ENCODE assay signal across 9 cellular contexts in the genomic region with DNA sequence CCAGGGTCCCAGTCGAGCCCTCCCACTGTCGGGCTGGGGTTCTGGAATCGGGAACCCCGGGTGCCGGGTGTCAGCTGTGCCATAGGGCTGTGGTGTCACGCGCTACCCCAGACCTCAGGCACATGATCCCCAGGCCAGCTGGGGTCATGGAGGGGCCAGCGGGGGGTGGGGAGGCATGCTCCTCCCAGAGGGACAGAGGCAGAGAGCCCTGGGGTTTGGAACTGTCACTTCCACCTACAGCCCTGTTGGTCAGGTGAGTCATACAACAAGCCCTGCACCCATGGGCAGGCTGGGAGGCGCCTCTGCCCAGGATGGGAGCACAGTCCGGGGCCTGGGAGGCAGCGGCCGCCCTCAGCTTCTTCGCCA.
DNase-seq lines count a peak whose midpoint lies in the region; ATAC-seq, FAIRE-seq and TF ChIP-seq lines count a peak whose summit lies in the region.
"Had no signal": no experiment of that assay in that cellular context is flagged by ENCODE, and none has a peak within 500 bp of the region (broad histone marks: within the 10 kb centered on the region; RNA-seq: fewer than 3 reads in every experiment).

No MANE protein-coding gene starts in this region.

- H3K4me3 Mint-ChIP-seq in stimulated activated effector memory CD8-positive, alpha-beta T cell treated with anti-CD3 and anti-CD28 coated beads, Interleukin-12 subunit alpha, Interleukin-12 subunit beta, amount 100 ng/mL, for 72 hours = peak overlapping the region; percentile 69
- H3K4me3 Mint-ChIP-seq in stimulated activated memory B cell treated with anti-CD40 and anti-IgM and Interleukin-4, amounts not matched to agents 10 μg/mL and 1 μg/mL and 100 μg/mL, for 72 hours = no peak overlapping the region

- H3K27ac Mint-ChIP-seq in stimulated activated effector memory CD8-positive, alpha-beta T cell treated with anti-CD3 and anti-CD28 coated beads, Interleukin-12 subunit alpha, Interleukin-12 subunit beta, amount 100 ng/mL, for 72 hours = peak overlapping the region; percentile 93
- no peak overlapping the region for H3K27ac Mint-ChIP-seq in stimulated activated memory B cell treated with anti-CD40 and anti-IgM and Interleukin-4, amounts not matched to agents 10 μg/mL and 1 μg/mL and 100 μg/mL, for 72 hours

- H3K36me3 Mint-ChIP-seq in stimulated activated effector memory CD8-positive, alpha-beta T cell treated with anti-CD3 and anti-CD28 coated beads, Interleukin-12 subunit alpha, Interleukin-12 subunit beta, amount 100 ng/mL, for 72 hours = peaks cover 8% of the 10 kb centered on the region
- H3K36me3 Mint-ChIP-seq in stimulated activated memory B cell treated with anti-CD40 and anti-IgM and Interleukin-4, amounts not matched to agents 10 μg/mL and 1 μg/mL and 100 μg/mL, for 72 hours = peaks cover 6% of the 10 kb centered on the region

- peaks cover 66% of the 10 kb centered on the region for H3K4me1 Mint-ChIP-seq in stimulated activated effector memory CD8-positive, alpha-beta T cell treated with anti-CD3 and anti-CD28 coated beads, Interleukin-12 subunit alpha, Interleukin-12 subunit beta, amount 100 ng/mL, for 72 hours
- peaks cover 46% of the 10 kb centered on the region for H3K4me1 Mint-ChIP-seq in stimulated activated memory B cell treated with anti-CD40 and anti-IgM and Interleukin-4, amounts not matched to agents 10 μg/mL and 1 μg/mL and 100 μg/mL, for 72 hours

- ATAC-seq in stimulated activated effector memory CD8-positive, alpha-beta T cell treated with anti-CD3 and anti-CD28 coated beads, Interleukin-12 subunit alpha, Interleukin-12 subunit beta, amount 100 ng/mL, for 72 hours = peak; percentile 14
- ATAC-seq in stimulated activated memory B cell treated with anti-CD40 and anti-IgM and Interleukin-4, amounts not matched to agents 10 μg/mL and 1 μg/mL and 100 μg/mL, for 72 hours = no peak

- peaks cover 89% of the 10 kb centered on the region for H3K27me3 Mint-ChIP-seq in stimulated activated memory B cell treated with anti-CD40 and anti-IgM and Interleukin-4, amounts not matched to agents 10 μg/mL and 1 μg/mL and 100 μg/mL, for 72 hours

- H3K4me3 ChIP-seq in fibroblast of the aortic adventitia (ENCODE audit: low read depth, low read length) = peak overlapping the region; percentile 62
- H3K4me3 ChIP-seq: cardiac muscle cell had no signal

- FAIRE-seq in D721Med (lab: Jason Lieb, UNC) = no peak

- no peak for TF ChIP-seq CTCF in fibroblast of the aortic adventitia (IDR thresholded peaks at IDR 0.05; ENCODE audit: insufficient read depth, low read length)
- no peak for TF ChIP-seq CTCF in D721Med (IDR thresholded peaks at IDR 0.05; ENCODE audit: insufficient read depth, missing control alignments)

- DNase-seq in DMS53 (lab: John Stamatoyannopoulos, UW) (peak; percentile 36), DMS53 treated with DMSO at 0.1 percent for 48 hours (lab: John Stamatoyannopoulos, UW; ENCODE audit: unreplicated experiment) (no peak), SKM-1 treated with dmso at 0.1 percent for 144 hours (lab: John Stamatoyannopoulos, UW; ENCODE audit: unreplicated experiment) (peak; percentile 16), fibroblast of the aortic adventitia (ENCODE audit: low read depth) (peak; percentile 5), NCI-H446 (lab: John Stamatoyannopoulos, UW) (no peak), D721Med (ENCODE audit: insufficient read length, low spot score) (no peak)
- no peak for DNase-seq in stimulated activated effector memory CD8-positive, alpha-beta T cell treated with anti-CD3 and anti-CD28 coated beads, Interleukin-12 subunit alpha, Interleukin-12 subunit beta, amount 100 ng/mL, for 72 hours (ENCODE audit: low spot score in 2 of 2)

- H3K9me3 Mint-ChIP-seq in stimulated activated effector memory CD8-positive, alpha-beta T cell treated with anti-CD3 and anti-CD28 coated beads, Interleukin-12 subunit alpha, Interleukin-12 subunit beta, amount 100 ng/mL, for 72 hours = no peaks in the 10 kb centered on the region
- H3K9me3 Mint-ChIP-seq in stimulated activated memory B cell treated with anti-CD40 and anti-IgM and Interleukin-4, amounts not matched to agents 10 μg/mL and 1 μg/mL and 100 μg/mL, for 72 hours = no peaks in the 10 kb centered on the region

Comparison
In these comparisons a context has a peak if more than half of its experiments do, and no peak if none do; other contexts are left out.
1. DNase-seq: peak in DMS53 (single experiment), SKM-1 treated with dmso at 0.1 percent for 144 hours (single experiment) and fibroblast of the aortic adventitia (single experiment); none in DMS53 treated with DMSO at 0.1 percent for 48 hours (single experiment), stimulated activated effector memory CD8-positive, alpha-beta T cell treated with anti-CD3 and anti-CD28 coated beads, Interleukin-12 subunit alpha, Interleukin-12 subunit beta, amount 100 ng/mL, for 72 hours (0 of 2), NCI-H446 (0 of 2) and D721Med (single experiment).